Comparison of ENCODE assay signal across 1 cellular context in the genomic region with DNA sequence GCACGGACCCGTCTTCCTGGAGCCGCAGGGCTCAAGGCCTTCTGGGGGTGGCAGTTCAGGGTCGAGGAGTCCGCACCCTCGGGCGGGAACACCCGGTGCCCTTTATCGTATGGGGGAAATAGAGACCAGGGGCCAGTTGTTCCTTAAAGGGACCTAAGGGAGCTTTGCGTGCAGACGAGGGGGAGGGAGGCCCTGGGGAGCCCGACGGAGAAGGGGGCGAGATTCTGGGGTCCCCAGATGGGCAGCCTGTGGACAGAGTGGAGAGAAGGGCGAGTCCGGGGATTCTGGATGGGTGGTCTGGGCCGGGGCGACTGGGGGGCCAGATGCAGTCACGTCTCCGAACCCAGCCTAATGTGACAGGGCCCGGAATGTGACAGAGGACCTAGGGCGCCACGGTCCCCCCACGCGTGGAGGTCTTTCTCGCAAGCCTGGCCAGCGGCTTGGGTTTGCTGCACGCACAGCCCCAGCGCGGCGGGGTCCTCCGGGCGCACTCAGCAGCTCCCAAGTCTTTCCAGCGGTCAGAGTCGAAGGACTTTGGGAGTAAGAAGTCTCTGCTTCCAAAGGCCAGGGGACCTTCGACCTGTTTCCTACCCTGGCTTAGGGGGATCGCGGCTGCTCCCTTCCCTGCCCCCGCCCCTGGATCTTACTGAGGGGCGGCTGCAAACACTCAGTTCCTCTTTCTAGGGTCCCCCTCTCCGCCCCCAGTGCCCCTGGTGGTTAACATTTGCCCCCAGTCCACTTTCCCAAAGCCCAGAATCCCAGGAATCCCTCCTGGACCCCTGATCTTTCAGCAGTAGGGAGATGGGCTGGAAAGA.
TF ChIP-seq lines count a peak whose summit lies in the region.

No MANE protein-coding gene starts in this region.

TF ChIP-seq in HEK293, 187 proteins besides CTCF, POLR2A, EP300 and RAD21 (continued from another document):
- TF ChIP-seq ZBTB8A (tag by site-specific recombination; IDR thresholded peaks at IDR 0.05) (no peak), EGR2 (tag by site-specific recombination; IDR thresholded peaks at IDR 0.05; ENCODE audit: low read depth) (no peak), ZNF202 (tag by site-specific recombination; IDR thresholded peaks at IDR 0.05; ENCODE audit: borderline replicate concordance) (no peak)
- TF ChIP-seq, protein P1, sequence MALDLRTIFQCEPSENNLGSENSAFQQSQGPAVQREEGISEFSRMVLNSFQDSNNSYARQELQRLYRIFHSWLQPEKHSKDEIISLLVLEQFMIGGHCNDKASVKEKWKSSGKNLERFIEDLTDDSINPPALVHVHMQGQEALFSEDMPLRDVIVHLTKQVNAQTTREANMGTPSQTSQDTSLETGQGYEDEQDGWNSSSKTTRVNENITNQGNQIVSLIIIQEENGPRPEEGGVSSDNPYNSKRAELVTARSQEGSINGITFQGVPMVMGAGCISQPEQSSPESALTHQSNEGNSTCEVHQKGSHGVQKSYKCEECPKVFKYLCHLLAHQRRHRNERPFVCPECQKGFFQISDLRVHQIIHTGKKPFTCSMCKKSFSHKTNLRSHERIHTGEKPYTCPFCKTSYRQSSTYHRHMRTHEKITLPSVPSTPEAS (tag by site-specific recombination; IDR thresholded peaks at IDR 0.05), result no peak
TF ChIP-seq in HEK293: peak in this region for 0.
